Comparison of ENCODE assay signal across 11 cellular contexts in the genomic region with DNA sequence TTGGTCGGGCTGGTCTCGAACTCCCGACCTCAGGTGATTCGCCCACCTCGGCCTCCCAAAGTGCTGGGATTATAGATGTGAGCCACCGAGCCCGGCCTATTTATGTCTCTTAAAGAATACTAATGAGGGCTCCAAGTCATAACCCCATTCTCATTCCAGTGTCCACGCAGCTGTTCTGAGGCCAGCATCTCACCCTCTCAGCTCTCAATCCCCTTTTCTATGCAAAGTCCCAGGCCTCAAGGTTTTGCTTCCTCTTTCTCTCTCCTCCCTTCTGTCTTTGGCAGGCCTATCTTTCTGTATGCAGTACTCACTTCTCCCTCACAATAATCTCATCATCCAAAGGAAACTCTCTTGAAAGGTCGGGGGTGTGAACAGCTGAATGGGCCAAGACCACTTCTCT. TPM values are rescaled to one million over a fixed set of nuclear protein-coding genes. Genes with fewer than 3 reads are reported as not detected.
DNase-seq lines count a peak whose midpoint lies in the region; ATAC-seq and TF ChIP-seq lines count a peak whose summit lies in the region.
"Had no signal": no experiment of that assay in that cellular context is flagged by ENCODE, and none has a peak within 500 bp of the region (broad histone marks: within the 10 kb centered on the region; RNA-seq: fewer than 3 reads in every experiment).

No MANE protein-coding gene starts in this region.

- no peak overlapping the region for H3K27ac Mint-ChIP-seq in osteocyte (ENCODE audit: unreplicated experiment)
- H3K27ac Mint-ChIP-seq: activated T-helper 2 cell treated with anti-CD3 and anti-CD28 coated beads, Interferon-gamma antibody, Interleukin-2, Interleukin-4, amounts not matched to agents 10 μg/mL and 5 μg/mL and 100 μg/mL, durations not matched to agents 14 hours and 24 hours and 36 hours had no signal

- no peaks in the 10 kb centered on the region for H3K9me3 ChIP-seq in HAP-1

- H3K27me3 ChIP-seq in HAP-1 (ENCODE audit: low read depth) = no peaks in the 10 kb centered on the region

- no peak overlapping the region for H3K4me3 Mint-ChIP-seq in osteocyte (ENCODE audit: unreplicated experiment)

- H3K27me3 Mint-ChIP-seq in osteocyte (ENCODE audit: unreplicated experiment) = peaks cover 19% of the 10 kb centered on the region

- ATAC-seq in GM19455 (IDR thresholded peaks at IDR 0.05; ENCODE audit: unreplicated experiment) (peak; percentile 85), HG02973 (IDR thresholded peaks at IDR 0.05; ENCODE audit: unreplicated experiment) (peak; percentile 71)

- in situ Hi-C loops in HAP-1 (cut with MboI; ENCODE audit: low sequenced_read_pairs) = no loop called here

- no peaks in the 10 kb centered on the region for H3K36me3 ChIP-seq in HAP-1 (replicated peaks)

- H3K4me1 Mint-ChIP-seq in osteocyte (ENCODE audit: unreplicated experiment) = no peaks in the 10 kb centered on the region

- no peaks in the 10 kb centered on the region for H3K36me3 Mint-ChIP-seq in osteocyte (ENCODE audit: unreplicated experiment)

- no peak overlapping the region for H3K4me3 ChIP-seq in GM12864 (ENCODE audit: low read depth, low read length)
- no peak overlapping the region for H3K4me3 ChIP-seq in HAP-1

- no peaks in the 10 kb centered on the region for H3K4me1 ChIP-seq in HAP-1

- DNase-seq in GM12864 (ENCODE audit: low read depth) = peak; percentile 75
- DNase-seq in NOMO-1 treated with DMSO at 0.1 percent for 48 hours (lab: John Stamatoyannopoulos, UW; ENCODE audit: unreplicated experiment) = peak; percentile 84
- DNase-seq in dedifferentiated amniotic fluid mesenchymal stem cell (ENCODE audit: extremely low spot score) = no peak
- no peak for DNase-seq in hepatic stellate cell (ENCODE audit: low spot score)
- DNase-seq in HAP-1 (ENCODE audit: low spot score in 2 of 2) = no peak
- no peak for DNase-seq in osteocyte (ENCODE audit: extremely low spot score, unreplicated experiment)
- DNase-seq: NCI-H69, T-helper 9 cell had no signal

- no peaks in the 10 kb centered on the region for H3K9me3 Mint-ChIP-seq in osteocyte (ENCODE audit: unreplicated experiment)
- H3K9me3 Mint-ChIP-seq: activated T-helper 2 cell treated with anti-CD3 and anti-CD28 coated beads, Interferon-gamma antibody, Interleukin-2, Interleukin-4, amounts not matched to agents 10 μg/mL and 5 μg/mL and 100 μg/mL, durations not matched to agents 14 hours and 24 hours and 36 hours had no signal

- TF ChIP-seq CTCF in GM12864 (IDR thresholded peaks at IDR 0.05; ENCODE audit: low read depth, low read length, missing control alignments) (no peak), osteocyte (IDR thresholded peaks at IDR 0.05) (no peak)

RNA-seq across cellular contexts. Expression of a gene that starts 28.0 kb away (rescaled TPM):
- 0.16 and 0.75 TPM in 2 replicates for total RNA-seq in osteocyte

RNA-seq across cellular contexts. Expression of a gene that starts 49.7 kb away (rescaled TPM):
- 1,262 and 1,314 TPM in 2 replicates for total RNA-seq in osteocyte

Comparison
In these comparisons a context has a peak if more than half of its experiments do, and no peak if none do; other contexts are left out.
1. DNase-seq: peak in GM12864 (single experiment) and NOMO-1 treated with DMSO at 0.1 percent for 48 hours (single experiment); none in dedifferentiated amniotic fluid mesenchymal stem cell (single experiment), hepatic stellate cell (single experiment), HAP-1 (0 of 2) and osteocyte (single experiment).